ENCODE assay signal across 8 cellular contexts in genomic region chr16:2912330-2913199, GRCh38. TPM values are rescaled to one million over a fixed set of nuclear protein-coding genes. Genes with fewer than 3 reads are reported as not detected.
DNase-seq lines count a peak whose midpoint lies in the region; ATAC-seq, FAIRE-seq and TF ChIP-seq lines count a peak whose summit lies in the region.

No MANE protein-coding gene starts in this region.

- peak overlapping the region; percentile 68 for H2AFZ ChIP-seq in keratinocyte (ENCODE audit: control insufficient read depth, low read length)

- H3K27me3 Mint-ChIP-seq in T-helper 2 cell treated with Interferon-gamma antibody and Interleukin-4, amounts not matched to agents 5 μg/mL and 100 μg/mL, for 36 hours (ENCODE audit: low read depth): peaks cover 8% of the 10 kb centered on the region

- H3K27ac ChIP-seq in keratinocyte (ENCODE audit: control insufficient read depth, insufficient read depth, low read length): peak overlapping the region; percentile 70
- peak overlapping the region in 1 of 2 donors; percentile 81 for H3K27ac ChIP-seq in small intestine (ENCODE audit: low read depth in 1 of 2, low read length in 1 of 2)

- peak overlapping the region; percentile 90 for H3K4me3 Mint-ChIP-seq in T-helper 2 cell treated with Interferon-gamma antibody and Interleukin-4, amounts not matched to agents 5 μg/mL and 100 μg/mL, for 36 hours

- H3K27ac Mint-ChIP-seq in T-helper 2 cell treated with Interferon-gamma antibody and Interleukin-4, amounts not matched to agents 5 μg/mL and 100 μg/mL, for 36 hours: peak overlapping the region; percentile 83

- TF ChIP-seq CTCF in cardiac fibroblast (IDR thresholded peaks at IDR 0.05; ENCODE audit: low read depth, low read length) (no peak), keratinocyte (optimal IDR thresholded peaks at IDR 0.05 in 1 of 3, IDR thresholded peaks at IDR 0.05 in 1 of 3, conservative IDR thresholded peaks at IDR 0.05 in 1 of 3; ENCODE audit: extremely low read depth in 1 of 3, insufficient read depth in 2 of 3, low read length in 3 of 3) (no peak)

- no peaks in the 10 kb centered on the region for H3K9me1 ChIP-seq in keratinocyte (ENCODE audit: control insufficient read depth, extremely low read depth, insufficient read depth, low read length)

- peak; percentile 27 for ATAC-seq in HG03354 (IDR thresholded peaks at IDR 0.05; ENCODE audit: poor library complexity, severe bottlenecking, unreplicated experiment)

- H3K9me3 ChIP-seq in keratinocyte (ENCODE audit: control insufficient read depth, low read depth, low read length): no peaks in the 10 kb centered on the region
- no peaks in the 10 kb centered on the region for H3K9me3 ChIP-seq in small intestine (ENCODE audit: control insufficient read depth, low read depth)

- FAIRE-seq in keratinocyte (lab: Jason Lieb, UNC): no peak
- FAIRE-seq in small intestine (lab: Jason Lieb, UNC): no peak

- H3K4me1 ChIP-seq in keratinocyte (ENCODE audit: control insufficient read depth, extremely low read depth, insufficient read depth, low read length) (peaks cover 25% of the 10 kb centered on the region), small intestine (ENCODE audit: control insufficient read depth in 2 of 2, insufficient read depth in 1 of 2, low read depth in 1 of 2, low read length in 1 of 2) (no peaks in the 10 kb centered on the region)

- no peaks in the 10 kb centered on the region for H4K20me1 ChIP-seq in keratinocyte (ENCODE audit: control insufficient read depth, extremely low read depth, insufficient read depth, low read length)

- no peaks in the 10 kb centered on the region for H3K27me3 ChIP-seq in keratinocyte (ENCODE audit: control insufficient read depth, extremely low read depth, insufficient read depth, low read length)
- no peaks in the 10 kb centered on the region for H3K27me3 ChIP-seq in small intestine (ENCODE audit: control insufficient read depth in 2 of 2, insufficient read depth in 2 of 2, low read length in 2 of 2)

- 6 to 9% (median 7%) methylated on average over 39 of the region's 39 CpGs for WGBS in small intestine, 3 donors

- H3K4me3 ChIP-seq in cardiac fibroblast (replicated peaks in 1 of 2; ENCODE audit: low read depth in 2 of 2, low read length in 2 of 2): peak overlapping the region; percentile 72 to 90
- peak overlapping the region; percentile 70 to 86 (median 80) for H3K4me3 ChIP-seq in keratinocyte (ENCODE audit: control insufficient read depth in 2 of 3, extremely low read depth in 1 of 3, insufficient read depth in 2 of 3, low read depth in 1 of 3, low read length in 3 of 3)
- H3K4me3 ChIP-seq in small intestine (ENCODE audit: low read depth in 1 of 2, low read length in 2 of 2): peak overlapping the region; percentile 75 to 83

- peaks cover 12% of the 10 kb centered on the region for H3K36me3 Mint-ChIP-seq in T-helper 2 cell treated with Interferon-gamma antibody and Interleukin-4, amounts not matched to agents 5 μg/mL and 100 μg/mL, for 36 hours (ENCODE audit: low read depth)

- peaks cover 19% of the 10 kb centered on the region for H3K79me2 ChIP-seq in keratinocyte (ENCODE audit: control insufficient read depth, insufficient read depth, low read length)

- peaks cover 17% of the 10 kb centered on the region for H3K4me1 Mint-ChIP-seq in T-helper 2 cell treated with Interferon-gamma antibody and Interleukin-4, amounts not matched to agents 5 μg/mL and 100 μg/mL, for 36 hours (ENCODE audit: low read depth)

- dilution Hi-C loops in keratinocyte (cut with MboI; ENCODE audit: extremely low pct_ligation_motif_present, low sequenced_read_pairs): no loop called here

- DNase-seq in NCI-H510A treated with DMSO at 0.1 percent for 48 hours (lab: John Stamatoyannopoulos, UW) (peak; percentile 13), NCI-H510A (lab: John Stamatoyannopoulos, UW) (no peak), cardiac fibroblast (ENCODE audit: low read depth in 2 of 2) (peak; percentile 74 to 82), keratinocyte (ENCODE audit: low read depth, low spot score) (no peak), small intestine (peak; percentile 29), DMS153 (lab: John Stamatoyannopoulos, UW) (no peak)
- DNase-seq in T-helper 2 cell treated with Interferon-gamma antibody and Interleukin-4, amounts not matched to agents 5 μg/mL and 100 μg/mL, for 36 hours (ENCODE audit: low spot score): peak; percentile 39

- peak overlapping the region; percentile 82 for H3K9ac ChIP-seq in keratinocyte (ENCODE audit: control insufficient read depth, extremely low read depth, insufficient read depth, low read length)

- H3K36me3 ChIP-seq in keratinocyte (ENCODE audit: control insufficient read depth in 2 of 2, extremely low read depth in 1 of 2, insufficient read depth in 2 of 2, low read length in 2 of 2): peaks cover 8 to 15% of the 10 kb centered on the region in 2 experiments
- peaks cover 0 to 2% of the 10 kb centered on the region in 2 donors for H3K36me3 ChIP-seq in small intestine (ENCODE audit: control insufficient read depth in 2 of 2, insufficient read depth in 2 of 2, low read length in 2 of 2)

- peak overlapping the region; percentile 99 for H3K4me2 ChIP-seq in keratinocyte (ENCODE audit: control insufficient read depth, extremely low read depth, insufficient read depth, low read depth, low read length)

- no peaks in the 10 kb centered on the region for H3K9me3 Mint-ChIP-seq in T-helper 2 cell treated with Interferon-gamma antibody and Interleukin-4, amounts not matched to agents 5 μg/mL and 100 μg/mL, for 36 hours

RNA-seq across cellular contexts. Expression of gene FLYWCH1, which starts 0.8 kb away (rescaled TPM):
- polyA plus RNA-seq in keratinocyte (16.2 to 21.7 TPM (median 20.2 TPM) in 3 replicates), small intestine (10 to 100 TPM; 13.0 to 15.2 (median 14.7) TPM)
- polyA plus RNA-seq in keratinocyte (2011; ENCODE audit: low read depth): 6.3 TPM
- polyA plus RNA-seq in keratinocyte (2011; cell fraction: cytosol; rRNA removed): 13.4 and 25.0 TPM in 2 replicates
- polyA plus RNA-seq in keratinocyte (2011; cell fraction: nucleus; rRNA removed): 50.5 and 68.5 TPM in 2 replicates
- 26.3 and 27.0 TPM in 2 replicates for polyA plus RNA-seq in keratinocyte (2012; ENCODE audit: low replicate concordance)
- 12.1 to 32.5 TPM (median 17.2 TPM) in 3 replicates for polyA minus RNA-seq in keratinocyte
- 50.5 TPM for polyA minus RNA-seq in keratinocyte (2011; cell fraction: cytosol; rRNA and poly(A)+ RNA removed)
- polyA minus RNA-seq in keratinocyte (2011; cell fraction: nucleus; rRNA and poly(A)+ RNA removed): 27.9 and 30.1 TPM in 2 replicates

RNA-seq across cellular contexts. Expression of gene FLYWCH2, which starts 29.6 kb away (rescaled TPM):
- 10.1 to 20.7 TPM (median 13.6 TPM) in 3 replicates for polyA plus RNA-seq in keratinocyte
- polyA plus RNA-seq in keratinocyte (2011; ENCODE audit: low read depth): 1.7 TPM
- polyA plus RNA-seq in keratinocyte (2011; cell fraction: cytosol; rRNA removed): 10.2 and 31.3 TPM in 2 replicates
- 8.5 and 12.8 TPM in 2 replicates for polyA plus RNA-seq in keratinocyte (2011; cell fraction: nucleus; rRNA removed)
- 11.4 and 22.6 TPM in 2 replicates for polyA plus RNA-seq in keratinocyte (2012; ENCODE audit: low replicate concordance)
- 2.9 to 3.4 TPM (median 3.1 TPM) in 3 replicates for polyA minus RNA-seq in keratinocyte
- 23.4 TPM for polyA minus RNA-seq in keratinocyte (2011; cell fraction: cytosol; rRNA and poly(A)+ RNA removed)
- 4.5 and 5.5 TPM in 2 replicates for polyA minus RNA-seq in keratinocyte (2011; cell fraction: nucleus; rRNA and poly(A)+ RNA removed)
- 10 to 100 TPM; 21.9 to 30.2 (median 24.6) TPM for polyA plus RNA-seq in small intestine

RNA-seq across cellular contexts. Expression of gene KREMEN2, which starts 51.5 kb away (rescaled TPM):
- 3.3 to 7.4 TPM (median 3.8 TPM) in 3 replicates for polyA plus RNA-seq in keratinocyte
- 0.11 TPM for polyA plus RNA-seq in keratinocyte (2011; ENCODE audit: low read depth)
- 1.2 and 4.1 TPM in 2 replicates for polyA plus RNA-seq in keratinocyte (2011; cell fraction: cytosol; rRNA removed)
- 13.5 and 26.0 TPM in 2 replicates for polyA plus RNA-seq in keratinocyte (2011; cell fraction: nucleus; rRNA removed)
- 1.0 and 6.2 TPM in 2 replicates for polyA plus RNA-seq in keratinocyte (2012; ENCODE audit: low replicate concordance)
- polyA minus RNA-seq in keratinocyte: 0.61 to 1.2 TPM (median 0.75 TPM) in 3 replicates
- 9.6 TPM for polyA minus RNA-seq in keratinocyte (2011; cell fraction: cytosol; rRNA and poly(A)+ RNA removed)
- 14.9 and 15.0 TPM in 2 replicates for polyA minus RNA-seq in keratinocyte (2011; cell fraction: nucleus; rRNA and poly(A)+ RNA removed)
- under 1 TPM in 2 of 3 donors, not detected in 1; 0.15 to 0.54 TPM for polyA plus RNA-seq in small intestine

RNA-seq across cellular contexts. Expression of gene PRSS22, which starts 54.6 kb away (rescaled TPM):
- 2.2 to 3.7 TPM (median 3.5 TPM) in 3 replicates for polyA plus RNA-seq in keratinocyte
- polyA plus RNA-seq in keratinocyte (2011; ENCODE audit: low read depth): 3.5 TPM
- polyA plus RNA-seq in keratinocyte (2011; cell fraction: cytosol; rRNA removed): 1.3 and 1.4 TPM in 2 replicates
- polyA plus RNA-seq in keratinocyte (2011; cell fraction: nucleus; rRNA removed): 9.6 and 13.1 TPM in 2 replicates
- polyA plus RNA-seq in keratinocyte (2012; ENCODE audit: low replicate concordance): 4.2 and 18.5 TPM in 2 replicates
- polyA minus RNA-seq in keratinocyte: 0.80 to 2.3 TPM (median 2.1 TPM) in 3 replicates
- polyA minus RNA-seq in keratinocyte (2011; cell fraction: cytosol; rRNA and poly(A)+ RNA removed): not detected
- polyA minus RNA-seq in keratinocyte (2011; cell fraction: nucleus; rRNA and poly(A)+ RNA removed): 5.1 and 5.9 TPM in 2 replicates
- polyA plus RNA-seq in small intestine: 1 to 10 TPM in 2 of 3 donors, under 1 TPM in 1; 0.45 to 3.9 (median 1.4) TPM

RNA-seq across cellular contexts. Expression of gene PAQR4, which starts 56.6 kb away (rescaled TPM):
- polyA plus RNA-seq in keratinocyte: 16.8 to 26.6 TPM (median 18.4 TPM) in 3 replicates
- polyA plus RNA-seq in keratinocyte (2011; ENCODE audit: low read depth): 2.1 TPM
- 20.9 and 30.4 TPM in 2 replicates for polyA plus RNA-seq in keratinocyte (2011; cell fraction: cytosol; rRNA removed)
- polyA plus RNA-seq in keratinocyte (2011; cell fraction: nucleus; rRNA removed): 38.6 and 51.9 TPM in 2 replicates
- polyA plus RNA-seq in keratinocyte (2012; ENCODE audit: low replicate concordance): 8.2 and 19.1 TPM in 2 replicates
- 15.9 to 29.1 TPM (median 21.6 TPM) in 3 replicates for polyA minus RNA-seq in keratinocyte
- polyA minus RNA-seq in keratinocyte (2011; cell fraction: cytosol; rRNA and poly(A)+ RNA removed): 65.2 TPM
- polyA minus RNA-seq in keratinocyte (2011; cell fraction: nucleus; rRNA and poly(A)+ RNA removed): 18.8 and 21.0 TPM in 2 replicates
- polyA plus RNA-seq in small intestine: 10 to 100 TPM in 1 of 3 donors, 1 to 10 TPM in 2; 1.4 to 19.4 (median 2.2) TPM

Comparison
In these comparisons a context has a peak if more than half of its experiments do, and no peak if none do; other contexts are left out.
1. DNase-seq: peak in NCI-H510A treated with DMSO at 0.1 percent for 48 hours (single experiment), T-helper 2 cell treated with Interferon-gamma antibody and Interleukin-4, amounts not matched to agents 5 μg/mL and 100 μg/mL, for 36 hours (single experiment), cardiac fibroblast (2 of 2) and small intestine (single experiment); none in NCI-H510A (single experiment), keratinocyte (single experiment) and DMS153 (single experiment).
2. Peak in every context shown above with its lines, with median percentiles within 50 percentile points of each other: H3K4me3 ChIP-seq.